1 cellular context compared by ENCODE assay signal in genomic region chr9:112012026-112012902, GRCh38.
TF ChIP-seq lines count a peak whose summit lies in the region.

No MANE protein-coding gene starts in this region.

TF ChIP-seq in A549, 52 proteins besides CTCF, POLR2A, EP300 and RAD21 (continued from another document):
- no peak for TF ChIP-seq PBX3 (IDR thresholded peaks at IDR 0.05)
- 0 out of 2 replicates have a peak, but pooled peaks have one; percentile 32 for TF ChIP-seq HOXB5 (CRISPR knock-in tag; IDR thresholded peaks at IDR 0.05)
- TF ChIP-seq HMGXB4 (CRISPR knock-in tag; IDR thresholded peaks at IDR 0.05; ENCODE audit: borderline replicate concordance) = no peak
- 0 out of 2 replicates have a peak, but pooled peaks have one; percentile 15 for TF ChIP-seq MAZ (IDR thresholded peaks at IDR 0.05; ENCODE audit: borderline replicate concordance, low read depth, low read length)
- no peak for TF ChIP-seq ZNF302 (CRISPR knock-in tag; IDR thresholded peaks at IDR 0.05)
- TF ChIP-seq FOSL2 (IDR thresholded peaks at IDR 0.05) = peak; percentile 56; the same call in 1 of the 2 replicates
- peak; percentile 92 for TF ChIP-seq FOSL2 (CRISPR knock-in tag; IDR thresholded peaks at IDR 0.05)
- no peak for TF ChIP-seq ESRRA (IDR thresholded peaks at IDR 0.05; ENCODE audit: borderline replicate concordance, low read length)
- TF ChIP-seq JUN (IDR thresholded peaks at IDR 0.05) = peak; percentile 40 to 55; a peak in 2 of 5 replicates
- TF ChIP-seq NR3C1 (IDR thresholded peaks at IDR 0.05) = no peak
- TF ChIP-seq CEBPB (IDR thresholded peaks at IDR 0.05) = no peak
- TF ChIP-seq CBX8 (IDR thresholded peaks at IDR 0.05) = no peak
- no peak for TF ChIP-seq KDM1A (IDR thresholded peaks at IDR 0.05; ENCODE audit: low read depth)
- no peak for TF ChIP-seq ZC3H11A (IDR thresholded peaks at IDR 0.05)
- TF ChIP-seq RARB (CRISPR knock-in tag; IDR thresholded peaks at IDR 0.05) = no peak
- TF ChIP-seq JUNB (IDR thresholded peaks at IDR 0.05) = peak; percentile 83
- TF ChIP-seq MAFK (IDR thresholded peaks at IDR 0.05; ENCODE audit: partially characterized antibody) = no peak
- no peak for TF ChIP-seq CBX2 (IDR thresholded peaks at IDR 0.05; ENCODE audit: borderline replicate concordance, low read depth)
- no peak for TF ChIP-seq CHD4 (IDR thresholded peaks at IDR 0.05; ENCODE audit: borderline replicate concordance)
- no peak for TF ChIP-seq KDM5A (IDR thresholded peaks at IDR 0.05)
- TF ChIP-seq RNF2 (IDR thresholded peaks at IDR 0.05; ENCODE audit: borderline replicate concordance, low read depth) = no peak
- TF ChIP-seq POLR2AphosphoS2 (conservative IDR thresholded peaks at IDR 0.05; ENCODE audit: low read length) = no peak
- no peak for TF ChIP-seq NPAS2 (CRISPR knock-in tag; IDR thresholded peaks at IDR 0.05; ENCODE audit: borderline replicate concordance)
- TF ChIP-seq, protein P1, sequence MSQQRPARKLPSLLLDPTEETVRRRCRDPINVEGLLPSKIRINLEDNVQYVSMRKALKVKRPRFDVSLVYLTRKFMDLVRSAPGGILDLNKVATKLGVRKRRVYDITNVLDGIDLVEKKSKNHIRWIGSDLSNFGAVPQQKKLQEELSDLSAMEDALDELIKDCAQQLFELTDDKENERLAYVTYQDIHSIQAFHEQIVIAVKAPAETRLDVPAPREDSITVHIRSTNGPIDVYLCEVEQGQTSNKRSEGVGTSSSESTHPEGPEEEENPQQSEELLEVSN (IDR thresholded peaks at IDR 0.05; ENCODE audit: borderline replicate concordance, low read depth) = peak; percentile 54; the same call in 1 of the 2 replicates
- TF ChIP-seq RCOR1 (IDR thresholded peaks at IDR 0.05; ENCODE audit: low read depth, low read length) = no peak
- no peak for TF ChIP-seq PHF8 (IDR thresholded peaks at IDR 0.05; ENCODE audit: borderline replicate concordance, low read depth)
- TF ChIP-seq HOXB13 (CRISPR knock-in tag; IDR thresholded peaks at IDR 0.05; ENCODE audit: low read depth) = no peak; the same call in 1 of the 2 replicates
- TF ChIP-seq BHLHE40 (IDR thresholded peaks at IDR 0.05; ENCODE audit: low read depth, low read length) = no peak
- TF ChIP-seq EHF (CRISPR knock-in tag; IDR thresholded peaks at IDR 0.05) = no peak
- TF ChIP-seq, protein P2, sequence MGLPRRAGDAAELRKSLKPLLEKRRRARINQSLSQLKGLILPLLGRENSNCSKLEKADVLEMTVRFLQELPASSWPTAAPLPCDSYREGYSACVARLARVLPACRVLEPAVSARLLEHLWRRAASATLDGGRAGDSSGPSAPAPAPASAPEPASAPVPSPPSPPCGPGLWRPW (IDR thresholded peaks at IDR 0.05) = no peak
- TF ChIP-seq HEYL (CRISPR knock-in tag; IDR thresholded peaks at IDR 0.05) = no peak
- TF ChIP-seq SMC3 (IDR thresholded peaks at IDR 0.05) = peak; percentile 28; the same call in 1 of the 3 replicates
- no peak for TF ChIP-seq ZSCAN20 (CRISPR knock-in tag; IDR thresholded peaks at IDR 0.05)
- no peak for TF ChIP-seq MYC (IDR thresholded peaks at IDR 0.05; ENCODE audit: borderline replicate concordance, low read length)
- TF ChIP-seq RFX5 (IDR thresholded peaks at IDR 0.05) = no peak
- no peak for TF ChIP-seq HOXA7 (CRISPR knock-in tag; IDR thresholded peaks at IDR 0.05)
- no peak for TF ChIP-seq TP53 (CRISPR knock-in tag; IDR thresholded peaks at IDR 0.05)
- peak; percentile 14 for TF ChIP-seq CHD2 (IDR thresholded peaks at IDR 0.05; ENCODE audit: low read length, partially characterized antibody)
TF ChIP-seq in A549: peak in this region for 12.
